In genomic region chr18:59358611-59359575, GRCh38 we compare ENCODE assay signal across 8 cellular contexts. TPM values are rescaled to one million over a fixed set of nuclear protein-coding genes. Genes with fewer than 3 reads are reported as not detected.
A peak's percentile ranks its signal among the peaks of the same experiment; 100 is the strongest.
DNase-seq lines count a peak whose midpoint lies in the region; ATAC-seq, FAIRE-seq and TF ChIP-seq lines count a peak whose summit lies in the region.

Gene LMAN1 (minus strand): TSS chr18:59359265. CDS start chr18:59359244, 21 bp downstream.

- 0% methylated on average over 59 to 78 of the region's 78 CpGs for WGBS in psoas muscle, 3 donors
- under 1% methylated on average over 78 of the region's 78 CpGs for WGBS in urinary bladder

- intact Hi-C loops in T-helper 2 cell treated with Interferon-gamma antibody and Interleukin-4, amounts not matched to agents 100 ng/mL and 5 ng/mL, for 36 hours (cut with micrococcal nuclease), result loop anchor here (1.0 to 10.0 kb wide), 8 partner anchors 17 to 1734 kb away; partner anchors contain the start of genes MALT1, NARS1 and SEC11C
- intact Hi-C loops in psoas muscle (cut with DNase I), result loop anchor here in 1 of 2 donors (2.0 kb wide), 1 partner anchor 30 kb away; no protein-coding TSS in a partner anchor

- TF ChIP-seq CTCF in right atrium auricular region (IDR thresholded peaks at IDR 0.05) (no peak), psoas muscle (IDR thresholded peaks at IDR 0.05) (no peak)

- peak; percentile 94 for DNase-seq in GM18507 (ENCODE audit: extremely low spot score, insufficient read length, low read depth)
- peak; percentile 91 to 97 for DNase-seq in NCI-H1930 (lab: John Stamatoyannopoulos, UW)
- peak; percentile 41 to 97 (median 91) for DNase-seq in anterior cingulate cortex (lab: John Stamatoyannopoulos, UW)
- peak; percentile 91 for DNase-seq in right atrium auricular region (ENCODE audit: low spot score)
- DNase-seq in psoas muscle, result peak; percentile 97

- peak; percentile 90 for ATAC-seq in HG02973 (IDR thresholded peaks at IDR 0.05; ENCODE audit: unreplicated experiment)
- ATAC-seq in psoas muscle, result peak; percentile 97 to 100 (median 98)

- H3K27me3 ChIP-seq in right atrium auricular region (no peaks in the 10 kb centered on the region), psoas muscle (ENCODE audit: insufficient read depth in 3 of 3, low read length in 2 of 3) (no peaks in the 10 kb centered on the region)

- H3K27ac ChIP-seq in right atrium auricular region, result peak within 1 kb of the TSS; percentile 89 to 92
- peak within 1 kb of the TSS; percentile 94 for H3K27ac ChIP-seq in psoas muscle
- H3K27ac ChIP-seq in urinary bladder (ENCODE audit: low read depth), result peak within 1 kb of the TSS; percentile 91

- H3K4me3 ChIP-seq in right atrium auricular region (peak within 1 kb of the TSS; percentile 81 to 96), psoas muscle (peak within 1 kb of the TSS; percentile 80), urinary bladder (ENCODE audit: low read depth, low read length) (peak within 1 kb of the TSS; percentile 96)

- H3K4me1 ChIP-seq in right atrium auricular region, result peaks cover 0 to 24% of the 10 kb centered on the region in 2 donors
- peaks cover 24% of the 10 kb centered on the region for H3K4me1 ChIP-seq in psoas muscle
- H3K4me1 ChIP-seq in urinary bladder (ENCODE audit: insufficient read depth), result peaks cover 3% of the 10 kb centered on the region

- FAIRE-seq in GM18507 (lab: Jason Lieb, UNC), result peak; percentile 92

- H3K36me3 ChIP-seq in right atrium auricular region (no peaks in the 10 kb centered on the region), psoas muscle (ENCODE audit: insufficient read depth in 1 of 2, low read depth in 1 of 2) (peaks cover 0 to 20% of the 10 kb centered on the region in 2 donors), urinary bladder (ENCODE audit: insufficient read depth) (no peaks in the 10 kb centered on the region)

- H3K9me3 ChIP-seq in right atrium auricular region, result no peaks in the 10 kb centered on the region
- no peaks in the 10 kb centered on the region for H3K9me3 ChIP-seq in psoas muscle

RNA-seq across cellular contexts. Expression of gene LMAN1, which starts in this region (rescaled TPM):
- 109 TPM in 2 replicates for total RNA-seq in T-helper 2 cell treated with Interferon-gamma antibody and Interleukin-4, amounts not matched to agents 100 ng/mL and 5 ng/mL, for 36 hours
- total RNA-seq in right atrium auricular region (100 to 1,000 TPM in 1 of 2 donors, 10 to 100 TPM in 1; 69.0 to 107 TPM), psoas muscle (10 to 100 TPM; 31.3 to 64.0 (median 41.9) TPM), urinary bladder (161 TPM)
- polyA plus RNA-seq in psoas muscle (10 to 100 TPM; 15.7 to 34.5 (median 17.4) TPM), urinary bladder (28.4 TPM)

Comparison
In these comparisons a context has a peak if more than half of its experiments do, and no peak if none do; other contexts are left out.
1. Peak in every context shown above with its lines: DNase-seq, ATAC-seq, H3K4me3 ChIP-seq and H3K27ac ChIP-seq.